ENCODE assay signal across 21 cellular contexts in genomic region chr6:121653624-121654008, GRCh38.
DNase-seq lines count a peak whose midpoint lies in the region; ATAC-seq and TF ChIP-seq lines count a peak whose summit lies in the region.
"Had no signal": no experiment of that assay in that cellular context is flagged by ENCODE, and none has a peak within 500 bp of the region (broad histone marks: within the 10 kb centered on the region; RNA-seq: fewer than 3 reads in every experiment).

No MANE protein-coding gene starts in this region.

- H3K27me3 ChIP-seq in heart left ventricle (no peaks in the 10 kb centered on the region), right atrium auricular region (no peaks in the 10 kb centered on the region), osteoblast (ENCODE audit: insufficient read depth, low read length) (no peaks in the 10 kb centered on the region), uterus (no peaks in the 10 kb centered on the region)

- no peaks in the 10 kb centered on the region for H3K79me2 ChIP-seq in osteoblast (ENCODE audit: insufficient read depth, low read length)

- TF ChIP-seq POLR2A in heart left ventricle (IDR thresholded peaks at IDR 0.05) (no peak), uterus (IDR thresholded peaks at IDR 0.05) (no peak)

- WGBS in heart left ventricle, 4 donors = 84 to 92% (median 87%) methylated on average over 11 of the region's 11 CpGs

- H3K36me3 ChIP-seq in heart left ventricle (no peaks in the 10 kb centered on the region), right atrium auricular region (no peaks in the 10 kb centered on the region), osteoblast (ENCODE audit: insufficient read depth, low read length) (no peaks in the 10 kb centered on the region), uterus (no peaks in the 10 kb centered on the region)

- H2AFZ ChIP-seq in osteoblast (ENCODE audit: low read length) = no peak overlapping the region
- H2AFZ ChIP-seq: GM23338 had no signal

- H3K4me2 ChIP-seq in osteoblast (ENCODE audit: insufficient read depth, low read length) = peak overlapping the region; percentile 4
- H3K4me2 ChIP-seq: GM23338 had no signal

- H3K4me1 ChIP-seq in heart left ventricle = peaks cover 0 to 15% (median 4%) of the 10 kb centered on the region in 12 donors
- peaks cover 0 to 4% of the 10 kb centered on the region in 2 donors for H3K4me1 ChIP-seq in right atrium auricular region
- peaks cover 16% of the 10 kb centered on the region for H3K4me1 ChIP-seq in osteoblast (ENCODE audit: insufficient read depth, low read length)
- H3K4me1 ChIP-seq in uterus = peaks cover 0 to 5% of the 10 kb centered on the region in 2 donors

- H3K4me3 ChIP-seq in heart left ventricle = no peak overlapping the region
- H3K4me3 ChIP-seq in right atrium auricular region = no peak overlapping the region
- H3K4me3 ChIP-seq in osteoblast (ENCODE audit: insufficient read depth, low read length) = no peak overlapping the region
- H3K4me3 ChIP-seq in uterus = no peak overlapping the region
- H3K4me3 ChIP-seq: GM23338 had no signal

- intact Hi-C loops in heart left ventricle (cut with DNase I) = loop anchor here in 3 of 10 donors (5.0 to 10.0 kb wide), 4 partner anchors 69 to 216 kb away; partner anchors contain the start of gene GJA1 (in 1 of the 3)
- intact Hi-C loops in uterus (cut with DNase I; ENCODE audit: low total_unique reads) = no loop called here

- no peaks in the 10 kb centered on the region for H4K20me1 ChIP-seq in osteoblast (ENCODE audit: insufficient read depth, low read length)

- peak overlapping the region in 10 of 12 donors; percentile 11 to 80 (median 62) for H3K27ac ChIP-seq in heart left ventricle
- peak overlapping the region in 1 of 2 donors; percentile 60 for H3K27ac ChIP-seq in right atrium auricular region
- H3K27ac ChIP-seq in osteoblast (ENCODE audit: low read depth, low read length) = peak overlapping the region; percentile 43
- peak overlapping the region; percentile 45 to 57 for H3K27ac ChIP-seq in uterus

- H3K9me3 ChIP-seq in heart left ventricle (no peaks in the 10 kb centered on the region), right atrium auricular region (no peaks in the 10 kb centered on the region), osteoblast (ENCODE audit: low read depth, low read length) (no peaks in the 10 kb centered on the region), uterus (no peaks in the 10 kb centered on the region)

- no peak for ATAC-seq in heart left ventricle
- ATAC-seq: GM23338, T-cell had no signal

- DNase-seq in heart left ventricle (no peak), right atrium auricular region (ENCODE audit: low spot score) (no peak), cerebellar cortex (ENCODE audit: low spot score) (peak; percentile 48), osteoblast (ENCODE audit: insufficient read length, low spot score, missing footprints) (no peak), uterus (peak in 1 of 2 donors; percentile 15), NCI-H2107 (lab: John Stamatoyannopoulos, UW) (no peak), activated gamma-delta T cell (lab: John Stamatoyannopoulos, UW) (no peak), activated T-cell treated with anti-CD3 and anti-CD28 coated beads for 4 hours (no peak)
- DNase-seq: activated CD4-positive, alpha-beta T cell treated with anti-CD3 and anti-CD28 coated beads, Interleukin-2, amount 50 U/mL, for 4 hours; activated naive CD4-positive, alpha-beta T cell treated with Interleukin-2 at 50 U/mL for 16 hours; anterior cingulate cortex; CD4-positive, CD25-positive, alpha-beta regulatory T cell; DMS53; effector CD8-positive, alpha-beta T cell; MM.1S; NCI-H1436 treated with DMSO at 0.1 percent for 48 hours; NCI-H774; SHP77; stimulated activated CD8-positive, alpha-beta memory T cell treated with anti-CD3 and anti-CD28 coated beads, Interleukin-4, amount 100 ng/mL, for 48 hours; T-cell had no signal

- TF ChIP-seq CTCF in heart left ventricle (IDR thresholded peaks at IDR 0.05) (no peak), right atrium auricular region (IDR thresholded peaks at IDR 0.05) (no peak), osteoblast (IDR thresholded peaks at IDR 0.05; ENCODE audit: extremely low read depth, low read depth, low read length) (no peak), uterus (IDR thresholded peaks at IDR 0.05) (no peak)
